8 cellular contexts compared by ENCODE assay signal in the genomic region with DNA sequence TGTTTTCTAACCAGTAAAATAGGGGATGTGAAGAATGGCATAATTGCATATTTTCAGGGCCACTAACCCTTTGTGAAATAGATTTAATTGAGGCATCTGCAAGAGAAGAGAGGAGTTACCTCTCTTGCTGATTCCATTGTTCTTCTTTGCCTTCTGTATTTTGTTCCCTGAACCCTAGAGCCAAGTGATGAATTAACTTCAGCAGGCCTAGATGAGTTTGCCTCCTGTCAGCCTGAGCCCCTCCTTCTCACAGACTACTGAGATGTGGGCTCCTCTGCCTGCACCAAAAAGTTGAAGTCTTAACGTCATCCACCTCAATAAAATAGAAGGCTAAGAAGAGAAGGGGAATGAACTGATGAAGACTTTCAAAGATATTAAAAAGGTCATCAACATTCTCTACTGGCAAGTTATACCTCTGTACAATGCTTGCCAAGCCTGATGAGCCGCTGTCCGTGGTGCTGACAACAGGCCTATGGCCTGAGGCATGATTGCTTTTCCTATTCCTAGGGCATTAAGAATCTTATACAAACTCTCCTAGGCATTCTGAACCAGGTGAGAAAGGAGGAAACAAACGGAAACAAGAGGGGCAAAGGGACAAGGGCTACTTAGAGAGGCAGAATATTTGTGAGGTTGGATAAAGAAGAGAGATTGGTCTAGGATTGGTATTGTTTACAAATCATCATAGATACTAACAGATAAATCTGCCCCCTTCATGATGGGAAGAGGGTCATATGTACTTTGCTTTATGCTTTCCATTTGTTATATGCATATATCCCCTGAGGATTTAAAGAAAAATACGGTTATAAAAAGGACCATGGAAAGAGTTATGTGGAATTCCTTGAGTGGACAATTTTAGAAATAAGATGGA. TPM values are rescaled to one million over a fixed set of nuclear protein-coding genes. Genes with fewer than 3 reads are reported as not detected.
A peak's percentile ranks its signal among the peaks of the same experiment; 100 is the strongest.
DNase-seq lines count a peak whose midpoint lies in the region; TF ChIP-seq lines count a peak whose summit lies in the region.

No MANE protein-coding gene starts in this region.

- no peak overlapping the region for H3K9ac ChIP-seq in liver (ENCODE audit: low read depth in 1 of 2, low read length in 2 of 2)

- in situ Hi-C loops in Caki2 (cut with HindIII; ENCODE audit: low pct_unique_long_range_greater_than_20kb, low sequenced_read_pairs), result no loop called here

- TF ChIP-seq CTCF in LNCaP clone FGC (IDR thresholded peaks at IDR 0.05; ENCODE audit: control insufficient read depth, extremely low read depth, insufficient read depth), result no peak
- TF ChIP-seq CTCF in liver (IDR thresholded peaks at IDR 0.05; ENCODE audit: low read depth, low read length, missing input control), result no peak

- TF ChIP-seq RAD21 in liver (IDR thresholded peaks at IDR 0.05), result no peak

- DNase-seq in Caki2 (ENCODE audit: low read depth) (peak; percentile 55), LNCaP clone FGC (ENCODE audit: low read depth) (peak; percentile 49), amygdala (lab: John Stamatoyannopoulos, UW) (no peak), GM19238 (ENCODE audit: insufficient read length, low spot score) (no peak), SW 1271 (lab: John Stamatoyannopoulos, UW) (no peak), NCI-H1105 treated with DMSO at 0.1 percent for 48 hours (lab: John Stamatoyannopoulos, UW) (no peak)
- peak; percentile 21 for DNase-seq in activated naive CD4-positive, alpha-beta T cell treated with anti-CD3 and anti-CD28 coated beads, Interleukin-2, amount 50 U/mL, for 16 hours

- no peak overlapping the region for H3K27ac ChIP-seq in liver (ENCODE audit: low read depth in 1 of 2, low read length in 2 of 2)

- no peaks in the 10 kb centered on the region for H3K27me3 ChIP-seq in liver (ENCODE audit: control insufficient read depth in 4 of 4, insufficient read depth in 4 of 4, low read length in 3 of 4)

- 27% methylated on average over 5 of the region's 5 CpGs for WGBS in liver

- H3K4me3 ChIP-seq in LNCaP clone FGC (ENCODE audit: low read depth, low read length) (no peak overlapping the region), liver (ENCODE audit: low read depth in 1 of 3, low read length in 3 of 3) (no peak overlapping the region)

- no peaks in the 10 kb centered on the region for H3K9me3 ChIP-seq in liver (ENCODE audit: control insufficient read depth in 4 of 4, low read length in 3 of 4)

- peaks cover 0 to 4% (median 0%) of the 10 kb centered on the region in 4 donors for H3K4me1 ChIP-seq in liver (ENCODE audit: control insufficient read depth in 4 of 4, insufficient read depth in 4 of 4, low read length in 3 of 4)

- no peaks in the 10 kb centered on the region for H3K36me3 ChIP-seq in liver (ENCODE audit: control insufficient read depth in 4 of 4, insufficient read depth in 3 of 4, low read depth in 1 of 4, low read length in 3 of 4)

TF ChIP-seq in liver, 16 proteins besides CTCF, POLR2A, EP300 and RAD21:
- TF ChIP-seq REST (IDR thresholded peaks at IDR 0.05) (peak; percentile 100), HNF4G (IDR thresholded peaks at IDR 0.05) (no peak), MAX (IDR thresholded peaks at IDR 0.05) (no peak), RXRA (IDR thresholded peaks at IDR 0.05) (no peak)

RNA-seq across cellular contexts. Expression of gene CD24, which starts 46.8 kb away (rescaled TPM):
- total RNA-seq in Caki2 (2014; rRNA removed; shearing (Covaris generic); ENCODE audit: low replicate concordance), result 922 and 985 TPM in 2 replicates
- 10 to 100 TPM; 14.2 to 84.6 TPM for total RNA-seq in liver
- 10 to 100 TPM; 14.4 to 15.0 TPM for polyA plus RNA-seq in liver

Comparison
In these comparisons a context has a peak if more than half of its experiments do, and no peak if none do; other contexts are left out.
1. DNase-seq: peak in Caki2 (single experiment), LNCaP clone FGC (single experiment) and activated naive CD4-positive, alpha-beta T cell treated with anti-CD3 and anti-CD28 coated beads, Interleukin-2, amount 50 U/mL, for 16 hours (single experiment); none in amygdala (0 of 56), GM19238 (single experiment), SW 1271 (0 of 2) and NCI-H1105 treated with DMSO at 0.1 percent for 48 hours (single experiment).
2. RNA of gene CD24, which starts 46.8 kb away (total RNA-seq): 922 to 985 TPM in Caki2; 14.2 to 84.6 TPM in liver; every median in the first group is over 10 times any median in the second.